21 cellular contexts compared by ENCODE assay signal in genomic region chr6:69022991-69023390, GRCh38.
DNase-seq lines count a peak whose midpoint lies in the region; ATAC-seq and TF ChIP-seq lines count a peak whose summit lies in the region.
"Had no signal": no experiment of that assay in that cellular context is flagged by ENCODE, and none has a peak within 500 bp of the region (broad histone marks: within the 10 kb centered on the region; RNA-seq: fewer than 3 reads in every experiment).

No MANE protein-coding gene starts in this region.

- no peaks in the 10 kb centered on the region for H3K36me3 Mint-ChIP-seq in progenitor cell of endocrine pancreas (ENCODE audit: insufficient read depth)
- H3K36me3 Mint-ChIP-seq: CD8-positive, alpha-beta memory T cell had no signal

- peak; percentile 49 for DNase-seq in BJ (ENCODE audit: low read depth)
- peak; percentile 43 for DNase-seq in PC-3
- peak; percentile 1 for DNase-seq in epithelial cell of esophagus (ENCODE audit: low read depth)
- peak; percentile 79 for DNase-seq in kidney tubule cell (ENCODE audit: low spot score)
- no peak for DNase-seq in GM10266 (ENCODE audit: extremely low spot score)
- no peak for DNase-seq in iPS-NIHi11 (ENCODE audit: low spot score)
- DNase-seq in SKM-1 treated with dmso at 0.1 percent for 144 hours (lab: John Stamatoyannopoulos, UW; ENCODE audit: unreplicated experiment) = no peak
- no peak for DNase-seq in progenitor cell of endocrine pancreas (ENCODE audit: low spot score, unreplicated experiment)
- DNase-seq: activated CD8-positive, alpha-beta T cell treated with anti-CD3 and anti-CD28 coated beads, Interleukin-2, amount 10 ng/mL, durations not matched to agents 7 days and 5 days; activated naive CD4-positive, alpha-beta T cell treated with anti-CD3 and anti-CD28 coated beads, Interleukin-2, amount 50 U/mL, for 16 hours; activated T-cell treated with anti-CD3 and anti-CD28 coated beads, Interleukin-2, amount 50 U/mL, for 4 hours; brain microvascular endothelial cell; CD8-positive, alpha-beta memory T cell; H7; left ventricle myocardium superior; NCI-H1694; Peyer's patch had no signal

- no peaks in the 10 kb centered on the region for H3K9me2 ChIP-seq in PC-3 (replicated peaks; ENCODE audit: low read length)

- CTCF ChIA-PET in BJ (lab: Yijun Ruan, JAX) = no interaction called here
- CTCF ChIA-PET in PC-3 (lab: Charles Lee) = no interaction called here

- no peaks in the 10 kb centered on the region for H3K79me2 ChIP-seq in PC-3 (ENCODE audit: low read length)

- POLR2A ChIA-PET in BJ (lab: Charles Lee) = no interaction called here
- POLR2A ChIA-PET in PC-3 (lab: Charles Lee; ENCODE audit: unreplicated experiment) = no interaction called here

- H3K9ac ChIP-seq in PC-3 (ENCODE audit: low read length) = no peak overlapping the region

- H2AFZ ChIP-seq in PC-3 (ENCODE audit: low read length) = no peak overlapping the region

- H3K4me1 Mint-ChIP-seq in progenitor cell of endocrine pancreas (ENCODE audit: low read depth) = no peaks in the 10 kb centered on the region
- H3K4me1 Mint-ChIP-seq: CD8-positive, alpha-beta memory T cell had no signal

- no peaks in the 10 kb centered on the region for H3F3A ChIP-seq in PC-3 (ENCODE audit: low read length, unreplicated experiment)

- intact Hi-C loops in PC-3 (cut with micrococcal nuclease) = no loop called here

- no TSS peak for BruUV-seq in PC-3 (replicated peaks; lab: Mats Ljungman, UMichigan)

- H3K4me3 Mint-ChIP-seq in progenitor cell of endocrine pancreas (ENCODE audit: low read depth) = no peak overlapping the region
- H3K4me3 Mint-ChIP-seq: activated CD8-positive, alpha-beta T cell treated with anti-CD3 and anti-CD28 coated beads, Interleukin-2, amount 10 ng/mL, durations not matched to agents 7 days and 5 days; activated T-cell treated with anti-CD3 and anti-CD28 coated beads, Interleukin-2, amount 50 U/mL, for 4 hours; CD8-positive, alpha-beta memory T cell; dendritic cell treated with granulocyte-macrophage colony-stimulating factor and Interleukin-4, amounts not matched to agents 40 ng/mL and 50 ng/mL, for 4 days had no signal

- H3K4me3 ChIP-seq in BJ (ENCODE audit: low read depth, low read length) (no peak overlapping the region), PC-3 (ENCODE audit: low read length) (no peak overlapping the region), epithelial cell of esophagus (ENCODE audit: low read length) (no peak overlapping the region)
- H3K4me3 ChIP-seq: Peyer's patch, right atrium auricular region, SK-N-MC, thoracic aorta had no signal

- H3K36me3 ChIP-seq in BJ (ENCODE audit: control insufficient read depth, insufficient read depth, low read length) (no peaks in the 10 kb centered on the region), PC-3 (ENCODE audit: low read depth, low read length) (no peaks in the 10 kb centered on the region)
- H3K36me3 ChIP-seq: brain microvascular endothelial cell, Peyer's patch, right atrium auricular region, thoracic aorta had no signal

- no peaks in the 10 kb centered on the region for H3K4me1 ChIP-seq in PC-3 (ENCODE audit: insufficient read depth, low read length)
- H3K4me1 ChIP-seq: Peyer's patch, right atrium auricular region had no signal

- TF ChIP-seq CTCF in BJ (IDR thresholded peaks at IDR 0.05; ENCODE audit: insufficient read depth, low read depth, low read length) (no peak), PC-3 (conservative IDR thresholded peaks at IDR 0.05; ENCODE audit: low read depth, low read length) (no peak), epithelial cell of esophagus (IDR thresholded peaks at IDR 0.05; ENCODE audit: insufficient read depth, low read depth, low read length, missing control alignments) (no peak), GM10266 (IDR thresholded peaks at IDR 0.05; ENCODE audit: control insufficient read depth, insufficient read depth, low read depth, missing control alignments) (no peak), progenitor cell of endocrine pancreas (IDR thresholded peaks at IDR 0.05; ENCODE audit: unreplicated experiment) (no peak)

- no peak overlapping the region for H3K4me2 ChIP-seq in PC-3 (ENCODE audit: low read length)

- no peaks in the 10 kb centered on the region for H3K9me3 ChIP-seq in PC-3 (ENCODE audit: low read length)
- H3K9me3 ChIP-seq: Peyer's patch, right atrium auricular region, thoracic aorta had no signal

- H3K27me3 ChIP-seq in BJ (ENCODE audit: control insufficient read depth, insufficient read depth, low read length) (no peaks in the 10 kb centered on the region), PC-3 (ENCODE audit: low read length) (no peaks in the 10 kb centered on the region)
- H3K27me3 ChIP-seq: brain microvascular endothelial cell, Peyer's patch, right atrium auricular region had no signal

- no peaks in the 10 kb centered on the region for H4K20me1 ChIP-seq in PC-3 (ENCODE audit: low read length)

- no peaks in the 10 kb centered on the region for H3K9me3 Mint-ChIP-seq in progenitor cell of endocrine pancreas (ENCODE audit: low read depth)
- H3K9me3 Mint-ChIP-seq: activated T-cell treated with anti-CD3 and anti-CD28 coated beads, Interleukin-2, amount 50 U/mL, for 4 hours had no signal

- ATAC-seq in PC-3 = peak; percentile 42
- ATAC-seq: activated CD8-positive, alpha-beta T cell treated with anti-CD3 and anti-CD28 coated beads, Interleukin-2, amount 10 ng/mL, durations not matched to agents 7 days and 5 days; activated T-cell treated with anti-CD3 and anti-CD28 coated beads, Interleukin-2, amount 50 U/mL, for 4 hours; left ventricle myocardium superior had no signal

- H3K27me3 Mint-ChIP-seq in progenitor cell of endocrine pancreas = no peaks in the 10 kb centered on the region
- H3K27me3 Mint-ChIP-seq: CD8-positive, alpha-beta memory T cell; dendritic cell treated with granulocyte-macrophage colony-stimulating factor and Interleukin-4, amounts not matched to agents 40 ng/mL and 50 ng/mL, for 4 days had no signal

- no peak overlapping the region for H3K27ac Mint-ChIP-seq in progenitor cell of endocrine pancreas
- H3K27ac Mint-ChIP-seq: activated CD8-positive, alpha-beta T cell treated with anti-CD3 and anti-CD28 coated beads, Interleukin-2, amount 10 ng/mL, durations not matched to agents 7 days and 5 days; CD8-positive, alpha-beta memory T cell; dendritic cell treated with granulocyte-macrophage colony-stimulating factor and Interleukin-4, amounts not matched to agents 40 ng/mL and 50 ng/mL, for 4 days had no signal

- H3K27ac ChIP-seq in PC-3 (ENCODE audit: low read length) = no peak overlapping the region
- H3K27ac ChIP-seq: brain microvascular endothelial cell, Peyer's patch, right atrium auricular region, SK-N-MC, thoracic aorta had no signal

Comparison
In these comparisons a context has a peak if more than half of its experiments do, and no peak if none do; other contexts are left out.
1. DNase-seq: peak in BJ (single experiment), PC-3 (single experiment), epithelial cell of esophagus (single experiment) and kidney tubule cell (single experiment); none in GM10266 (single experiment), iPS-NIHi11 (single experiment), SKM-1 treated with dmso at 0.1 percent for 144 hours (single experiment) and progenitor cell of endocrine pancreas (single experiment).